In the genomic region with DNA sequence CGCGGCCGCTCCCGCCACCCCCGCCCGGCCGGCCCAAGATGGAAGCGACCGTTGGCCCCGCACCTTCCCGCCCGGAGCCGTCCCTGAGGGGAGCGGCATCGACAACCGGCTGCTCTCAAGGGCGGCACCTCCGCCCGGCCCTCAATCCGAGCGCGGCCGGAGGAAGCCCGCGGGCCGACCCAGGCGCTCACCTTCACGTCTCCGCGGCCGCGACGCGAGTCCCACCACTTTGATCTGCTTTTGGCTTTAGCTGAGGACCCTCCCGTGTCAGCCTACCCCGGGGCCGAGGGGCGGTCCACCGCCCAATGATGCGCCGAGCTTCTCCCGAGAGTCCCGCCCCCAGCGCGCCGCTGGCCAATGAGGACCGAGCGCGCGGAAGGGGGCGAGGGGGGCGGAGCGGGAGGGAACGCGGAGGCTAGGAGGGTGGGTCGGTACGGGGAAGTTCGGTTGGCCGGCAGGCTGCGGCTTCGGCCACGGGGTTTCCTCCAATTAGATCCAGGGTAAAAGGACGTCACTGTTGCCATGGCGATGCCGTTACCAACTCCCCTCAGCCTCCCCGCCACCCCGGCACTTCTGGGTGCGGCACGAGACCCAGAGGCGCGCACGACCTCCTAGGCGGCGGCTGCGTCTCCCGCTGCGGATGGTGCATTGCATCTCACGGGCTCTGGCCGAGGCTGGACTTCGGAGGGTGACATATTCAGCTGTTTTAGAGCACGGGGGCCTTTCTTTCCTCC, we compare ENCODE assay signal across 8 cellular contexts.
DNase-seq lines count a peak whose midpoint lies in the region; ATAC-seq and TF ChIP-seq lines count a peak whose summit lies in the region.

A gene (minus strand): TSS at position 248 of the 734 bp plus-strand sequence. CDS start 545 bp downstream, outside the sequence.

- H3K27me3 ChIP-seq in HAP-1 (ENCODE audit: low read depth) (no peaks in the 10 kb centered on the region), MM.1S (replicated peaks; ENCODE audit: insufficient read depth, low read length) (no peaks in the 10 kb centered on the region)

- H3K4me3 Mint-ChIP-seq in nephron progenitor cell = peak within 1 kb of the TSS; percentile 99
- H3K4me3 Mint-ChIP-seq in stimulated activated naive CD8-positive, alpha-beta T cell treated with anti-CD3 and anti-CD28 coated beads, Interleukin-15, amount 100 ng/mL, for 72 hours = peak within 1 kb of the TSS; percentile 91 to 94

- DNase-seq in HAP-1 (ENCODE audit: low spot score in 2 of 2) (peak; percentile 99), MM.1S (peak; percentile 99), SIG-M5 (lab: John Stamatoyannopoulos, UW) (peak; percentile 81), activated gamma-delta T cell (lab: John Stamatoyannopoulos, UW) (peak; percentile 96), fibroblast of the conjunctiva (ENCODE audit: low read depth) (peak; percentile 98), nephron progenitor cell (peak; percentile 99)
- DNase-seq in stimulated activated naive CD8-positive, alpha-beta T cell treated with anti-CD3 and anti-CD28 coated beads, Interleukin-15, amount 100 ng/mL, for 72 hours = peak; percentile 98

- peaks cover 3% of the 10 kb centered on the region for H3K27me3 Mint-ChIP-seq in nephron progenitor cell (ENCODE audit: low read depth, poor library complexity)
- peaks cover 10% of the 10 kb centered on the region for H3K27me3 Mint-ChIP-seq in stimulated activated naive CD8-positive, alpha-beta T cell treated with anti-CD3 and anti-CD28 coated beads, Interleukin-15, amount 100 ng/mL, for 72 hours

- H3K36me3 ChIP-seq in ES-I3 (ENCODE audit: insufficient read depth, low read length) (peaks cover 4% of the 10 kb centered on the region; the same call in 1 of the 2 replicates), HAP-1 (replicated peaks) (peaks cover 34% of the 10 kb centered on the region), MM.1S (replicated peaks; ENCODE audit: insufficient read depth, low read length) (0 out of 2 replicates have a peak, but pooled peaks cover 4% of the 10 kb centered on the region)

- H3K9me3 Mint-ChIP-seq in nephron progenitor cell = no peaks in the 10 kb centered on the region
- peaks cover 0 to 7% of the 10 kb centered on the region in 2 donors for H3K9me3 Mint-ChIP-seq in stimulated activated naive CD8-positive, alpha-beta T cell treated with anti-CD3 and anti-CD28 coated beads, Interleukin-15, amount 100 ng/mL, for 72 hours

- H3K4me1 ChIP-seq in ES-I3 (ENCODE audit: insufficient read depth, low read length) = peaks cover 10% of the 10 kb centered on the region; the same call in 1 of the 2 replicates
- peaks cover 27% of the 10 kb centered on the region for H3K4me1 ChIP-seq in HAP-1
- H3K4me1 ChIP-seq in MM.1S (ENCODE audit: low read length) = 0 out of 2 replicates have a peak, but pooled peaks cover 7% of the 10 kb centered on the region

- H3K27ac ChIP-seq in MM.1S (ENCODE audit: low read length) = peak within 1 kb of the TSS; percentile 87

- ATAC-seq in stimulated activated naive CD8-positive, alpha-beta T cell treated with anti-CD3 and anti-CD28 coated beads, Interleukin-15, amount 100 ng/mL, for 72 hours = peak; percentile 94

- H3K27ac Mint-ChIP-seq in nephron progenitor cell = peak within 1 kb of the TSS; percentile 98
- H3K27ac Mint-ChIP-seq in stimulated activated naive CD8-positive, alpha-beta T cell treated with anti-CD3 and anti-CD28 coated beads, Interleukin-15, amount 100 ng/mL, for 72 hours = peak within 1 kb of the TSS; percentile 96 to 99

- TF ChIP-seq CTCF in MM.1S (IDR thresholded peaks at IDR 0.05; ENCODE audit: low read length) = no peak
- no peak for TF ChIP-seq CTCF in nephron progenitor cell (IDR thresholded peaks at IDR 0.05)

- H3K9me3 ChIP-seq in ES-I3 (ENCODE audit: control insufficient read depth, insufficient read depth, low read length) (no peaks in the 10 kb centered on the region), HAP-1 (peaks cover 7% of the 10 kb centered on the region), MM.1S (replicated peaks; ENCODE audit: insufficient read depth, low read length) (no peaks in the 10 kb centered on the region)

- peaks cover 41% of the 10 kb centered on the region for H3K36me3 Mint-ChIP-seq in nephron progenitor cell (ENCODE audit: low read depth)

- in situ Hi-C loops in HAP-1 (cut with MboI; ENCODE audit: low sequenced_read_pairs) = no loop called here

- H3K4me1 Mint-ChIP-seq in nephron progenitor cell = peaks cover 69% of the 10 kb centered on the region
- peaks cover 49% of the 10 kb centered on the region for H3K4me1 Mint-ChIP-seq in stimulated activated naive CD8-positive, alpha-beta T cell treated with anti-CD3 and anti-CD28 coated beads, Interleukin-15, amount 100 ng/mL, for 72 hours

- H2AFZ ChIP-seq in MM.1S (ENCODE audit: low read length) = peak within 1 kb of the TSS; percentile 86

- peak within 1 kb of the TSS; percentile 81 for H3K4me3 ChIP-seq in HAP-1
- peak within 1 kb of the TSS; percentile 98 for H3K4me3 ChIP-seq in MM.1S (ENCODE audit: low read length)

- H3K9ac ChIP-seq in ES-I3 (ENCODE audit: low read depth, low read length) (peak within 1 kb of the TSS; percentile 99), MM.1S (ENCODE audit: low read length) (peak within 1 kb of the TSS; percentile 93)

- H3K4me2 ChIP-seq in MM.1S (ENCODE audit: low read depth, low read length) = peak within 1 kb of the TSS; percentile 95

- peaks cover 45% of the 10 kb centered on the region for H3K79me2 ChIP-seq in MM.1S (ENCODE audit: low read length)

- no peaks in the 10 kb centered on the region for H3K9me2 ChIP-seq in MM.1S (replicated peaks; ENCODE audit: insufficient read depth, low read length)

- H3F3A ChIP-seq in MM.1S (ENCODE audit: insufficient read depth, low read length) = no peaks in the 10 kb centered on the region

- peaks cover 17% of the 10 kb centered on the region; the same call in 1 of the 2 replicates for H4K20me1 ChIP-seq in MM.1S (ENCODE audit: insufficient read depth, low read length)

Comparison
In these comparisons a context has a peak if more than half of its experiments do, and no peak if none do; other contexts are left out.
1. Peak in every context shown above with its lines: DNase-seq, ATAC-seq, H3K4me3 ChIP-seq and H3K27ac ChIP-seq.